In the genomic region with DNA sequence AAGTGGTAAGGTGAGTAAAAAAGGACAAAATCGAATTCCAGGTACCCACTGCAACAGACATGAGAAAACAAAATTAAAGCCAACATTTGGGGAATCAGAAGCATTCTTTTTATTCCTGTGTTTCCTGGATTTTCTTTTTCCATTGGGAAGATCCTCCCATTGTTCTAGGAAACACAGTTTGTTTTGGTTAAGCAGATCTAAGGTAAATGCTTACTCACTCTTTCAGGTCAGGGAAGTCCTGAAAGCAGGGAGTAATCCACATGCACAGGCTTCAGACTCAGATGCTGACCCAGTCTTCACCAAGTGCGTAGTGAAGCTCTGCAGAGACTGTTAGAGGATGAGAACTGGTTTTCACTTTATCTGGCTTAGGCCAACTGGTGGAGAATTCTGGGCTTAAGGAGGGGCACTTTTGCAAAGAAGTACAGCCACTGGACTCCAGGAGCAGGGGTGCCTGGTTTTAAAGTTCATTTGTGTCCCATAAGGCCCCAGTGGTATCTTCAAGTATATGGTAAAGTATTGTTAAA, we compare ENCODE assay signal across 20 cellular contexts.
"Had no signal": no experiment of that assay in that cellular context is flagged by ENCODE, and none has a peak within 500 bp of the region (broad histone marks: within the 10 kb centered on the region; RNA-seq: fewer than 3 reads in every experiment).

No MANE protein-coding gene starts in this region.

- H3K27me3 ChIP-seq: heart left ventricle, right atrium auricular region, sigmoid colon, stomach had no signal

- H3K36me3 ChIP-seq: heart left ventricle, right atrium auricular region, sigmoid colon, thoracic aorta had no signal

- H3K4me3 Mint-ChIP-seq: naive B cell, nephron had no signal

- ATAC-seq: heart left ventricle, left colon had no signal

- H3K27ac ChIP-seq: right atrium auricular region, skin epidermis, stomach, thoracic aorta had no signal

- H3K4me3 ChIP-seq: heart left ventricle, lung, right atrium auricular region, sigmoid colon, skin epidermis, stomach, thoracic aorta had no signal

- H3K27me3 Mint-ChIP-seq: naive B cell had no signal

- DNase-seq: cortex of kidney; foreskin melanocyte; heart left ventricle; hippocampal formation; left colon; left ventricle myocardium superior; mesenchymal stem cell; midbrain; naive B cell; sigmoid colon; stimulated activated CD4-positive, alpha-beta T cell treated with anti-CD3 and anti-CD28 coated beads, Interleukin-12 subunit alpha, Interleukin-12 subunit beta, amount 100 ng/mL, for 4 hours; stimulated activated naive CD4-positive, alpha-beta T cell; stomach; substantia nigra; trophoblast cell had no signal
